Comparison of ENCODE assay signal across 24 cellular contexts in the genomic region with DNA sequence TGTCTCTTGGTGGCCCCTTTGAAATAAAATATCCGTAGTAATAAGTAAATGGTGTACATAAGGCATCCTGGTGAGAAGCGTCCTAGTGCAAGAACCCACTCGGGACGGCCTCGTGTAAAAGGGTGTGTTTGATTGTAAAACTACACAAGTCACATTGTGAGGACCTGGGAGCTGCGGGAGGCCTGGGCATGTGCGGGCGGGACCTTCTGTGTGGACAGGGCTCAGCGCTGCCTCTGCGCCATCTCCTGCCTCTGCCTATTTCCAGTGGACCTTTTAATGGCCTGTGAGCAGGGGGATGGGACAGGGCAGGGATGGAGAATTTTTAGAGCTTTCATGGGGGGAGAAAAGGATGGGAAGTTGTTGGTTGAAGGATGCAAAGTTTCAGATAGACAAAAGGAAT. TPM values are rescaled to one million over a fixed set of nuclear protein-coding genes. Genes with fewer than 3 reads are reported as not detected.
"Had no signal": no experiment of that assay in that cellular context is flagged by ENCODE, and none has a peak within 500 bp of the region (broad histone marks: within the 10 kb centered on the region; RNA-seq: fewer than 3 reads in every experiment).

No MANE protein-coding gene starts in this region.

- H3K27ac ChIP-seq: SJSA1, SK-N-MC had no signal

- FAIRE-seq: RCC 7860 had no signal

- H3K9me3 ChIP-seq: SJSA1 had no signal

- H3K27me3 ChIP-seq: SJSA1 had no signal

- DNase-seq: IMR-90, MV-4-11, NCI-H1048, NCI-H1105, NCI-H1417, NCI-H146, NCI-H1694 treated with DMSO at 0.1 percent for 48 hours, NCI-H1930, NCI-H2081, NCI-H2107, NCI-H2227 treated with DMSO at 0.1 percent for 48 hours, NCI-H510A, NCI-H524 treated with DMSO at 0.1 percent for 48 hours, NCI-H69, NCI-H774, Right ventricle myocardium superior, RPMI8226, SIG-M5 had no signal

- H3K4me3 ChIP-seq: SJSA1, SK-N-MC had no signal

RNA-seq across cellular contexts. Expression of a gene that starts 25.3 kb away (rescaled TPM):
- total RNA-seq: HT-29, IMR-90, LHCN-M2, MCF 10A, SJSA1 had no signal
- polyA plus RNA-seq: IMR-90 had no signal
